In genomic region chr10:3423411-3423810, GRCh38 we compare ENCODE assay signal across 15 cellular contexts.
"Had no signal": no experiment of that assay in that cellular context is flagged by ENCODE, and none has a peak within 500 bp of the region (broad histone marks: within the 10 kb centered on the region; RNA-seq: fewer than 3 reads in every experiment).

No MANE protein-coding gene starts in this region.

- H3K36me3 Mint-ChIP-seq: activated CD8-positive, alpha-beta memory T cell treated with anti-CD3 and anti-CD28 coated beads, Interleukin-2, amount 10 ng/mL, durations not matched to agents 7 days and 5 days; activated naive CD8-positive, alpha-beta T cell; naive B cell had no signal

- H3K27ac ChIP-seq: cardiac muscle cell had no signal

- H3K36me3 ChIP-seq: cardiac muscle cell had no signal

- ATAC-seq: activated CD4-positive, CD25-positive, alpha-beta regulatory T cell treated with anti-CD3 and anti-CD28 coated beads, Interleukin-2, amount 50 U/mL, for 24 hours; activated CD8-positive, alpha-beta memory T cell treated with anti-CD3 and anti-CD28 coated beads, Interleukin-2, amount 10 ng/mL, durations not matched to agents 7 days and 5 days had no signal

- H3K9me3 Mint-ChIP-seq: activated T-cell treated with anti-CD3 and anti-CD28 coated beads, Interleukin-2, amount 50 U/mL, for 24 hours; naive B cell had no signal

- H3K27ac Mint-ChIP-seq: activated CD8-positive, alpha-beta memory T cell treated with anti-CD3 and anti-CD28 coated beads, Interleukin-2, amount 10 ng/mL, durations not matched to agents 7 days and 5 days; activated naive CD8-positive, alpha-beta T cell; activated T-cell treated with anti-CD3 and anti-CD28 coated beads, Interleukin-2, amount 50 U/mL, for 24 hours; naive B cell had no signal

- H3K4me3 ChIP-seq: cardiac muscle cell, coronary artery, psoas muscle had no signal

- H3K4me3 Mint-ChIP-seq: activated CD8-positive, alpha-beta memory T cell treated with anti-CD3 and anti-CD28 coated beads, Interleukin-2, amount 10 ng/mL, durations not matched to agents 7 days and 5 days; activated naive CD8-positive, alpha-beta T cell; activated T-cell treated with anti-CD3 and anti-CD28 coated beads, Interleukin-2, amount 50 U/mL, for 24 hours; naive B cell had no signal

- DNase-seq: activated CD4-positive, alpha-beta T cell treated with anti-CD3 and anti-CD28 coated beads, Interleukin-2, amount 50 U/mL, for 4 hours; activated CD8-positive, alpha-beta memory T cell treated with anti-CD3 and anti-CD28 coated beads, Interleukin-2, amount 10 ng/mL, durations not matched to agents 7 days and 5 days; activated effector memory CD4-positive, alpha-beta T cell treated with anti-CD3 and anti-CD28 coated beads, Interleukin-2, amount 50 U/mL, for 16 hours; activated T-cell treated with anti-CD3 and anti-CD28 coated beads, Interleukin-2, amount 50 U/mL, for 24 hours; effector CD8-positive, alpha-beta T cell; foreskin melanocyte; naive B cell; occipital lobe; psoas muscle; stimulated activated CD4-positive, alpha-beta T cell treated with anti-CD3 and anti-CD28 coated beads, Interleukin-12 subunit alpha, Interleukin-12 subunit beta, amount 100 ng/mL, for 4 hours; stimulated activated naive CD4-positive, alpha-beta T cell had no signal

- H3K27me3 ChIP-seq: cardiac muscle cell had no signal

- H3K9me3 ChIP-seq: psoas muscle had no signal
